ENCODE assay signal across 2 cellular contexts in the genomic region with DNA sequence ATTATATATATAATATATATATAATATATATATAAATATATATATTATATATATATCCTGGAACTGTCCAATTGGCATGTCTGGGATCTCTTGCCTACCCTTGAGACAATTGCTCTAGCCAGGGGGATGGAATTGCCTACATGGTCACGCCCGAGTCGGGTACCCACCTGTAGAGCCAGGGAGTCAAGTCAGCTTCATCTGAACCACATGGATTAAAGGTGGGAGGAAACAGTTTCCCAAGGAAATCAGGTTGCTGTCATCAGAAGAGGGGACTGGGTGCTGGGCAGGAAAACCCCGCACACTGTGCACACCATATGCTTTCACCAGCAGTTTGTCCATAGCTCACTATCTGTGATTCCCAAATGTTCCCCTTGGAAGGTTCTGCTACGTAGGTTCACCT.
TF ChIP-seq lines count a peak whose summit lies in the region.

No MANE protein-coding gene starts in this region.

TF ChIP-seq in SK-N-SH, 30 proteins besides CTCF, POLR2A, EP300 and RAD21 (continued from another document):
- TF ChIP-seq, protein P1, sequence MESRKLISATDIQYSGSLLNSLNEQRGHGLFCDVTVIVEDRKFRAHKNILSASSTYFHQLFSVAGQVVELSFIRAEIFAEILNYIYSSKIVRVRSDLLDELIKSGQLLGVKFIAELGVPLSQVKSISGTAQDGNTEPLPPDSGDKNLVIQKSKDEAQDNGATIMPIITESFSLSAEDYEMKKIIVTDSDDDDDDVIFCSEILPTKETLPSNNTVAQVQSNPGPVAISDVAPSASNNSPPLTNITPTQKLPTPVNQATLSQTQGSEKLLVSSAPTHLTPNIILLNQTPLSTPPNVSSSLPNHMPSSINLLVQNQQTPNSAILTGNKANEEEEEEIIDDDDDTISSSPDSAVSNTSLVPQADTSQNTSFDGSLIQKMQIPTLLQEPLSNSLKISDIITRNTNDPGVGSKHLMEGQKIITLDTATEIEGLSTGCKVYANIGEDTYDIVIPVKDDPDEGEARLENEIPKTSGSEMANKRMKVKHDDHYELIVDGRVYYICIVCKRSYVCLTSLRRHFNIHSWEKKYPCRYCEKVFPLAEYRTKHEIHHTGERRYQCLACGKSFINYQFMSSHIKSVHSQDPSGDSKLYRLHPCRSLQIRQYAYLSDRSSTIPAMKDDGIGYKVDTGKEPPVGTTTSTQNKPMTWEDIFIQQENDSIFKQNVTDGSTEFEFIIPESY (IDR thresholded peaks at IDR 0.05; ENCODE audit: borderline replicate concordance, low read depth), result no peak
TF ChIP-seq in SK-N-SH: peak in this region for 0.

TF ChIP-seq in SK-N-SH treated with all-trans-retinoic acid at 6 μM for 48 hours, 23 proteins besides CTCF, POLR2A, EP300 and RAD21 (continued from another document):
- TF ChIP-seq, protein P2, sequence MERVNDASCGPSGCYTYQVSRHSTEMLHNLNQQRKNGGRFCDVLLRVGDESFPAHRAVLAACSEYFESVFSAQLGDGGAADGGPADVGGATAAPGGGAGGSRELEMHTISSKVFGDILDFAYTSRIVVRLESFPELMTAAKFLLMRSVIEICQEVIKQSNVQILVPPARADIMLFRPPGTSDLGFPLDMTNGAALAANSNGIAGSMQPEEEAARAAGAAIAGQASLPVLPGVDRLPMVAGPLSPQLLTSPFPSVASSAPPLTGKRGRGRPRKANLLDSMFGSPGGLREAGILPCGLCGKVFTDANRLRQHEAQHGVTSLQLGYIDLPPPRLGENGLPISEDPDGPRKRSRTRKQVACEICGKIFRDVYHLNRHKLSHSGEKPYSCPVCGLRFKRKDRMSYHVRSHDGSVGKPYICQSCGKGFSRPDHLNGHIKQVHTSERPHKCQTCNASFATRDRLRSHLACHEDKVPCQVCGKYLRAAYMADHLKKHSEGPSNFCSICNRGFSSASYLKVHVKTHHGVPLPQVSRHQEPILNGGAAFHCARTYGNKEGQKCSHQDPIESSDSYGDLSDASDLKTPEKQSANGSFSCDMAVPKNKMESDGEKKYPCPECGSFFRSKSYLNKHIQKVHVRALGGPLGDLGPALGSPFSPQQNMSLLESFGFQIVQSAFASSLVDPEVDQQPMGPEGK (CRISPR knock-in tag; IDR thresholded peaks at IDR 0.05; ENCODE audit: borderline replicate concordance), result no peak
TF ChIP-seq in SK-N-SH treated with all-trans-retinoic acid at 6 μM for 48 hours: peak in this region for 0.
